Comparison of ENCODE assay signal across 9 cellular contexts in the genomic region with DNA sequence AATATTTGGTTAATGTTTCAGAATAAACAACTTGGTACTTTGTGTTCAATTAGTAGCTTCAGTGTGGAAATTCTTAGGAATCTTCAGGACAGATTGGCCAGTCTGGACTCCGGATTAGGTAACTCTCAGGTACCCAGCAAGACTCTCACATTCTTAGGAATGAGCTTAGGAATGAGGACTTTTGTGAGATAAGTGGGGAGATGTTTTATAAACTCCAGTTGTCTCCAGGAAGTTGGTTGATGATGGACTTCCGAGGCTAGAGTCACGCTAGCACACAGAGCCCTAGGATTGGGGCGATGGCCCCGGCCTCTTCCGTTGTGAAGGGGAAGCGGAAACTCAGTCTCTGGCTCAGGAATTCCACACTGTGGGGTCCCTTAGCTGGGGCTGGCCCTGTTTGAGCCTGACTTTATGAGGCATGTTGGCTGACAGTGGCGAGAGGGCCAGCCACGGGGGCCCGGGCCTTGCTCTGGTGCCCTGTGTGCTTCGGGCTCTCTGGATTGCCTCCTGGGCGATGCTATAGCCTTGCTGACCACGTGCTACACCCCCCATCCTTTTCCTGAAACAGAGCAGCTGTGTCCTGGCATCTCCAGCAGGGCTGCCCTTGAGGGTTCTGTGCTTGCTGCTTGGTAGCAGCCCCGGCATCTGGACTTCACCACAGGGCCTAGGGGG. TPM values are rescaled to one million over a fixed set of nuclear protein-coding genes. Genes with fewer than 3 reads are reported as not detected.
A peak's percentile ranks its signal among the peaks of the same experiment; 100 is the strongest.
DNase-seq lines count a peak whose midpoint lies in the region; ATAC-seq and TF ChIP-seq lines count a peak whose summit lies in the region.
"Had no signal": no experiment of that assay in that cellular context is flagged by ENCODE, and none has a peak within 500 bp of the region (broad histone marks: within the 10 kb centered on the region; RNA-seq: fewer than 3 reads in every experiment).

No MANE protein-coding gene starts in this region.

- CTCF ChIA-PET in OCI-LY7 (lab: Charles Lee; ENCODE audit: unreplicated experiment): no interaction called here

- intact Hi-C loops in lower lobe of right lung (cut with DNase I) (no loop called here), OCI-LY7 (cut with micrococcal nuclease; ENCODE audit: unreplicated experiment) (no loop called here)

- H3K4me1 ChIP-seq in HUES48 (ENCODE audit: control insufficient read depth, insufficient read depth, low read length) (peaks cover 10% of the 10 kb centered on the region), lower lobe of right lung (peaks cover 17% of the 10 kb centered on the region), OCI-LY7 (ENCODE audit: insufficient read depth, low read length, poor library complexity, severe bottlenecking) (no peaks in the 10 kb centered on the region)

- H3K9ac ChIP-seq in HUES48 (ENCODE audit: low read depth, low read length): no peak overlapping the region

- H3K27ac ChIP-seq in HUES48 (ENCODE audit: low read depth, low read length): peak overlapping the region; percentile 28
- peak overlapping the region; percentile 81 for H3K27ac ChIP-seq in lower lobe of right lung
- H3K27ac ChIP-seq in OCI-LY7 (ENCODE audit: low read depth, low read length, poor library complexity, severe bottlenecking): no peak overlapping the region

- H3K9me2 ChIP-seq in OCI-LY7 (ENCODE audit: insufficient read depth, low read length): no peaks in the 10 kb centered on the region

- POLR2A ChIA-PET in OCI-LY7 (lab: Charles Lee): no interaction called here

- 0 out of 2 replicates have a peak, but pooled peaks cover 4% of the 10 kb centered on the region for H3K79me2 ChIP-seq in OCI-LY7 (ENCODE audit: insufficient read depth, low read depth, low read length)

- DNase-seq in dermis blood vessel endothelial cell (peak; percentile 96), lower lobe of right lung (no peak), superior temporal gyrus (ENCODE audit: extremely low spot score) (peak; percentile 67), NCI-H748 (lab: John Stamatoyannopoulos, UW; ENCODE audit: unreplicated experiment) (no peak), OCI-LY7 (ENCODE audit: low spot score) (no peak), NCI-H1092 treated with DMSO at 0.1 percent for 48 hours (lab: John Stamatoyannopoulos, UW) (no peak)
- DNase-seq: activated T-cell treated with anti-CD3 and anti-CD28 coated beads, Interleukin-2, amount 50 U/mL, for 1 hour had no signal

- H3K4me3 ChIP-seq in HUES48 (ENCODE audit: low read depth, low read length) (no peak overlapping the region), lower lobe of right lung (no peak overlapping the region), OCI-LY7 (ENCODE audit: low read depth, low read length, poor library complexity, severe bottlenecking) (no peak overlapping the region)

- no peaks in the 10 kb centered on the region for H3K9me3 ChIP-seq in HUES48 (ENCODE audit: control insufficient read depth, insufficient read depth, low read length)
- no peaks in the 10 kb centered on the region for H3K9me3 ChIP-seq in lower lobe of right lung
- H3K9me3 ChIP-seq in OCI-LY7 (ENCODE audit: low read length): no peaks in the 10 kb centered on the region

- no peak overlapping the region for H2AFZ ChIP-seq in OCI-LY7 (ENCODE audit: low read length)

- H3K27me3 ChIP-seq in HUES48 (ENCODE audit: control insufficient read depth, insufficient read depth, low read length): no peaks in the 10 kb centered on the region
- no peaks in the 10 kb centered on the region for H3K27me3 ChIP-seq in lower lobe of right lung (ENCODE audit: low read depth)

- ATAC-seq in lower lobe of right lung (peak; percentile 76 to 77), HG02588 (IDR thresholded peaks at IDR 0.05; ENCODE audit: unreplicated experiment) (no peak)

- no peaks in the 10 kb centered on the region for H4K20me1 ChIP-seq in OCI-LY7 (ENCODE audit: insufficient read depth, low read length)

- H3K4me2 ChIP-seq in OCI-LY7 (ENCODE audit: low read length): no peak overlapping the region

- TF ChIP-seq CTCF in lower lobe of right lung (IDR thresholded peaks at IDR 0.05): no peak
- no peak for TF ChIP-seq CTCF in OCI-LY7 (conservative IDR thresholded peaks at IDR 0.05; ENCODE audit: low read length)

- H3K36me3 ChIP-seq in HUES48 (ENCODE audit: control insufficient read depth, insufficient read depth, low read length): peaks cover 6% of the 10 kb centered on the region; the same call in 1 of the 2 replicates
- peaks cover 16% of the 10 kb centered on the region for H3K36me3 ChIP-seq in lower lobe of right lung
- no peaks in the 10 kb centered on the region; the same call in 1 of the 2 replicates for H3K36me3 ChIP-seq in OCI-LY7 (ENCODE audit: insufficient read depth, low read length)

- BruUV-seq in OCI-LY7 (replicated peaks; lab: Mats Ljungman, UMichigan): no TSS peak

RNA-seq across cellular contexts. Expression of a gene that starts 32.4 kb away (rescaled TPM):
- total RNA-seq in dermis blood vessel endothelial cell (34.9 and 46.8 TPM in 2 replicates), lower lobe of right lung (32.2 TPM), OCI-LY7 (2022) (47.5 and 51.2 TPM in 2 replicates)
- total RNA-seq in OCI-LY7 (2014; rRNA removed; shearing (Covaris generic)): 29.0 and 29.9 TPM in 2 replicates

RNA-seq across cellular contexts. Expression of a gene that starts 56.2 kb away (rescaled TPM):
- total RNA-seq in dermis blood vessel endothelial cell (13.4 and 17.5 TPM in 2 replicates), lower lobe of right lung (10.1 TPM), OCI-LY7 (2022) (14.4 and 15.9 TPM in 2 replicates)
- total RNA-seq in OCI-LY7 (2014; rRNA removed; shearing (Covaris generic)): 7.5 and 8.0 TPM in 2 replicates

Comparison
In these comparisons a context has a peak if more than half of its experiments do, and no peak if none do; other contexts are left out.
1. DNase-seq: peak in dermis blood vessel endothelial cell (single experiment) and superior temporal gyrus (single experiment); none in lower lobe of right lung (single experiment), NCI-H748 (single experiment), OCI-LY7 (single experiment) and NCI-H1092 treated with DMSO at 0.1 percent for 48 hours (single experiment).